8 cellular contexts compared by ENCODE assay signal in the genomic region with DNA sequence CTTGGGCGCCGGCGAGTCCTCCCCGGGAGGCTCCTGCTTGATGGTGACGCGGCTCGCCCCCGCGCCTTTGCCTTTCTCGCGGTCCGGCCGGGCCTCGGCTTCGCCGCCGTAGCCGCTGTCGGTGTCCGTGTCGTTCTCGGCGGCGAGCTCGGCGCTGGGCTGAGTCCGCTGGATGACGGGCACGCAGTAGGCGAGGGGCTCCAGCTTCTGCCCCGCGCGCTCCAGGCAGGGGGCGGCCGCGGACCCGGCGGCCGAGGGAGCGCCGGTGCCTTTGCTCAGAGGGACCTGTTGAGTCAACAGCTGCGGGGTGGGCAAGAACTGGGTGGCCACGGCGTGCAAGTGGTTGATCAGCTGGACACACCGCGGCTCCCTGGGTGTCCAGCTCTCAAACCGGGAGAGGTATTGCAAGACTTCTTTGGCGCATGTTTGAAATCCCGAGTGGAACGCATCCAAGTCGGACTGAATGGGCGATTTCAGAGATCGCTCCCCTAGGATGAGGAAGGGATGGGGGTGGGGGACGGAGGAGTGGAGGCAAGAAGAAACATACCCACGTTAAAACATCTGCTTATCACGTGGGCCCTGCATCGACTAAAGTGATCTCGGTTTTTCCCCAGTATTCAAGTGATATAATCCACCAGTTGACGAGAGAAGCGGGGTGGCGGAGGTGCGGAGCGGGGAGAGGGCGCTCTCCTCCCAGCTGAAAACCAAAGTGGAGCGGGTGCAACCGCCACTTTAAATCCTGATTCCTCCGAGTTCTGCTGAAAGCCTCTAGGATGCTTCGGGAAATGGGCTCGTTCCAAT. TPM values are rescaled to one million over a fixed set of nuclear protein-coding genes. Genes with fewer than 3 reads are reported as not detected.
DNase-seq lines count a peak whose midpoint lies in the region; ATAC-seq and TF ChIP-seq lines count a peak whose summit lies in the region.

No MANE protein-coding gene starts in this region.

- no peak for ATAC-seq in GM18907 (IDR thresholded peaks at IDR 0.05; ENCODE audit: unreplicated experiment)

- no CpG with 5 or more reads among the region's 69 CpGs for WGBS in H9 (ENCODE audit: extremely low coverage, insufficient read length, low lambda C conversion rate)
- WGBS in trophoblast cell (ENCODE audit: extremely low coverage, insufficient coverage, insufficient read length): no CpG with 5 or more reads among the region's 69 CpGs

- H3K27me3 Mint-ChIP-seq in H9 (ENCODE audit: low read depth): peaks cover 93% of the 10 kb centered on the region

- H3K4me3 Mint-ChIP-seq in H9: peak overlapping the region; percentile 59 to 87

- H2BK5ac ChIP-seq in H9 (ENCODE audit: insufficient read length, low read length) (no peak overlapping the region), trophoblast cell (ENCODE audit: low read depth, low read length, poor library complexity) (no peak overlapping the region)

- H3K9ac ChIP-seq in H9 (ENCODE audit: extremely low read depth, insufficient read length, low read length) (no peak overlapping the region), OCI-LY1 (ENCODE audit: low read length) (no peak overlapping the region), trophoblast cell (ENCODE audit: low read length) (no peak overlapping the region)

- H3K4me1 ChIP-seq in H9 (ENCODE audit: insufficient read depth, low read length): peaks cover 3% of the 10 kb centered on the region; the same call in 1 of the 2 replicates
- peaks cover 32% of the 10 kb centered on the region for H3K4me1 ChIP-seq in OCI-LY1 (ENCODE audit: insufficient read depth, low read length, severe bottlenecking)
- H3K4me1 ChIP-seq in right atrium auricular region: peaks cover 0 to 60% of the 10 kb centered on the region in 2 donors
- H3K4me1 ChIP-seq in trophoblast cell (ENCODE audit: control insufficient read depth in 1 of 2, insufficient read depth in 2 of 2, low read length in 2 of 2): peaks cover 12 to 13% of the 10 kb centered on the region in 2 experiments

- TF ChIP-seq CTCF in H9 (conservative IDR thresholded peaks at IDR 0.05) (no peak; the same call in 2 of the 3 replicates), OCI-LY1 (IDR thresholded peaks at IDR 0.05; ENCODE audit: low read length) (peak; percentile 33), right atrium auricular region (IDR thresholded peaks at IDR 0.05) (peak; percentile 9 to 59)

- H2AFZ ChIP-seq in H9 (ENCODE audit: low read length) (no peak overlapping the region), OCI-LY1 (ENCODE audit: low read length) (no peak overlapping the region), trophoblast cell (ENCODE audit: insufficient read depth, low read length, poor library complexity) (peak overlapping the region; percentile 42)

- H3F3A ChIP-seq in OCI-LY1 (ENCODE audit: insufficient read depth, low read length): no peaks in the 10 kb centered on the region

- peaks cover 0 to 4% of the 10 kb centered on the region in 2 experiments; a peak in 1 of 5 replicates for H3K9me3 Mint-ChIP-seq in H9

- no peak overlapping the region for H2BK12ac ChIP-seq in H9 (ENCODE audit: insufficient read length, low read depth, low read length)
- H2BK12ac ChIP-seq in trophoblast cell (ENCODE audit: low read length): no peak overlapping the region

- no peak overlapping the region for H2BK15ac ChIP-seq in H9 (ENCODE audit: low read depth, low read length)

- peak overlapping the region; percentile 50 for H3K4me3 ChIP-seq in OCI-LY1 (ENCODE audit: low read depth, low read length, poor library complexity, severe bottlenecking)
- H3K4me3 ChIP-seq in right atrium auricular region: peak overlapping the region; percentile 60 to 67
- H3K4me3 ChIP-seq in trophoblast cell (ENCODE audit: low read depth, low read length): peak overlapping the region; percentile 72

- H3K4me2 ChIP-seq in H9 (ENCODE audit: insufficient read depth, insufficient read length, low read length): peak overlapping the region; percentile 87
- peak overlapping the region; percentile 62 for H3K4me2 ChIP-seq in OCI-LY1 (ENCODE audit: low read length)
- H3K4me2 ChIP-seq in trophoblast cell (ENCODE audit: low read length): peak overlapping the region; percentile 97

- peak overlapping the region in 1 of 3 experiments; percentile 48; a peak in 1 of 7 replicates for H3K27ac Mint-ChIP-seq in H9

- H3K18ac ChIP-seq in H9 (ENCODE audit: insufficient read length, low read depth, low read length): no peak overlapping the region
- no peak overlapping the region for H3K18ac ChIP-seq in trophoblast cell (ENCODE audit: low read length)

- H4K20me1 ChIP-seq in H9 (ENCODE audit: control insufficient read depth, insufficient read depth, insufficient read length) (no peaks in the 10 kb centered on the region), OCI-LY1 (ENCODE audit: insufficient read depth, low read length) (no peaks in the 10 kb centered on the region)

- H3K23ac ChIP-seq in H9 (ENCODE audit: insufficient read length, low read depth, low read length): no peak overlapping the region
- no peak overlapping the region for H3K23ac ChIP-seq in trophoblast cell (ENCODE audit: low read length)

- H3K4me1 Mint-ChIP-seq in H9: peaks cover 32 to 49% of the 10 kb centered on the region in 2 experiments

- no peaks in the 10 kb centered on the region for H3K9me2 ChIP-seq in OCI-LY1 (ENCODE audit: low read depth, low read length)

- H2AK5ac ChIP-seq in H9 (ENCODE audit: insufficient read length, low read length): no peak overlapping the region
- H2AK5ac ChIP-seq in trophoblast cell (ENCODE audit: low read length): no peak overlapping the region

- H3K36me3 ChIP-seq in OCI-LY1 (ENCODE audit: insufficient read depth, low read length) (no peaks in the 10 kb centered on the region), right atrium auricular region (no peaks in the 10 kb centered on the region), trophoblast cell (ENCODE audit: control insufficient read depth in 1 of 2, insufficient read depth in 2 of 2, low read length in 2 of 2) (no peaks in the 10 kb centered on the region)

- peaks cover 0 to 4% (median 0%) of the 10 kb centered on the region in 3 experiments; a peak in 1 of 7 replicates for H3K36me3 Mint-ChIP-seq in H9 (ENCODE audit: insufficient read depth in 1 of 3, low read depth in 3 of 3)

- H4K5ac ChIP-seq in H9 (ENCODE audit: insufficient read length, low read depth, low read length): no peak overlapping the region

- no peak overlapping the region for H3K27ac ChIP-seq in H9 (ENCODE audit: insufficient read length, low read depth, low read length)
- H3K27ac ChIP-seq in OCI-LY1 (ENCODE audit: low read depth, low read length, poor library complexity, severe bottlenecking): no peak overlapping the region
- peak overlapping the region; percentile 97 for H3K27ac ChIP-seq in right atrium auricular region
- no peak overlapping the region for H3K27ac ChIP-seq in trophoblast cell (ENCODE audit: low read depth, low read length)

- H3K9me3 ChIP-seq in H9 (ENCODE audit: control insufficient read depth, low read depth, low read length) (no peaks in the 10 kb centered on the region), OCI-LY1 (ENCODE audit: low read length) (no peaks in the 10 kb centered on the region), right atrium auricular region (no peaks in the 10 kb centered on the region), trophoblast cell (ENCODE audit: insufficient read depth, low read depth, low read length) (peaks cover 1% of the 10 kb centered on the region)

- no peaks in the 10 kb centered on the region for H3K79me1 ChIP-seq in H9 (ENCODE audit: insufficient read depth, low read depth, low read length, poor library complexity, severe bottlenecking)
- H3K79me1 ChIP-seq in trophoblast cell (ENCODE audit: low read length): no peaks in the 10 kb centered on the region

- H3T11ph ChIP-seq in H9 (ENCODE audit: low read length): no peak overlapping the region

- H4K91ac ChIP-seq in H9 (ENCODE audit: insufficient read length, low read depth, low read length) (no peak overlapping the region), trophoblast cell (ENCODE audit: low read depth, low read length) (no peak overlapping the region)

- H3K79me2 ChIP-seq in H9 (ENCODE audit: insufficient read depth, low read length) (no peaks in the 10 kb centered on the region), OCI-LY1 (ENCODE audit: insufficient read depth, low read length) (no peaks in the 10 kb centered on the region), trophoblast cell (ENCODE audit: control insufficient read depth, insufficient read depth, low read length, poor library complexity) (no peaks in the 10 kb centered on the region)

- no peak overlapping the region for H2BK20ac ChIP-seq in H9 (ENCODE audit: low read depth, low read length, poor library complexity, severe bottlenecking)

- H3K56ac ChIP-seq in H9 (ENCODE audit: insufficient read length, low read depth, low read length): no peak overlapping the region

- H3K14ac ChIP-seq in H9 (ENCODE audit: insufficient read depth, low read length) (no peak overlapping the region), trophoblast cell (ENCODE audit: low read length) (no peak overlapping the region)

- H3K27me3 ChIP-seq in H9 (ENCODE audit: insufficient read depth, low read length) (peaks cover 47% of the 10 kb centered on the region), OCI-LY1 (ENCODE audit: insufficient read depth, low read length) (peaks cover 4% of the 10 kb centered on the region; the same call in 1 of the 2 replicates), right atrium auricular region (no peaks in the 10 kb centered on the region), trophoblast cell (ENCODE audit: insufficient read depth, low read length) (peaks cover 36% of the 10 kb centered on the region)

- H2BK120ac ChIP-seq in H9 (ENCODE audit: low read depth, low read length, poor library complexity, severe bottlenecking): no peak overlapping the region
- H2BK120ac ChIP-seq in trophoblast cell (ENCODE audit: insufficient read depth, low read length, poor library complexity): no peak overlapping the region

- H4K8ac ChIP-seq in H9 (replicated peaks; ENCODE audit: insufficient read length, low read depth, low read length): no peak overlapping the region
- peak overlapping the region; percentile 9 for H4K8ac ChIP-seq in trophoblast cell (ENCODE audit: low read depth, low read length)

- DNase-seq in DMS114 treated with DMSO at 0.1 percent for 48 hours (lab: John Stamatoyannopoulos, UW; ENCODE audit: unreplicated experiment) (peak; percentile 49), H9 (peak; percentile 56), anterior cingulate cortex (lab: John Stamatoyannopoulos, UW) (peak in 57 of 58 donors; percentile 19 to 91 (median 71)), right atrium auricular region (ENCODE audit: low spot score) (peak; percentile 81), trophoblast cell (peak in 1 of 2 donors; percentile 53), SHP77 (lab: John Stamatoyannopoulos, UW) (no peak)

- peaks cover 32% of the 10 kb centered on the region for H3K23me2 ChIP-seq in H9 (ENCODE audit: insufficient read length, low read depth, low read length, poor library complexity, severe bottlenecking)

- H3K4ac ChIP-seq in H9 (ENCODE audit: low read depth, low read length): no peak overlapping the region
- H3K4ac ChIP-seq in trophoblast cell (ENCODE audit: low read depth, low read length): no peak overlapping the region

- no peak overlapping the region for H4K12ac ChIP-seq in trophoblast cell (ENCODE audit: low read depth, low read length)

RNA-seq across cellular contexts. Expression of a gene that starts 2.0 kb away (rescaled TPM):
- total RNA-seq in H9 (2021) (0.33 and 0.90 TPM in 2 replicates), right atrium auricular region (10 to 100 TPM; 13.4 to 15.0 TPM)
- 2.4 and 2.5 TPM in 2 replicates for polyA plus RNA-seq in trophoblast cell (2013)

Comparison
In these comparisons a context has a peak if more than half of its experiments do, and no peak if none do; other contexts are left out.
1. DNase-seq: peak in DMS114 treated with DMSO at 0.1 percent for 48 hours (single experiment), H9 (single experiment), anterior cingulate cortex (57 of 58) and right atrium auricular region (single experiment); none in SHP77 (0 of 2).
2. H3K27ac ChIP-seq: peak in right atrium auricular region (2 of 2); none in H9 (single experiment), OCI-LY1 (single experiment) and trophoblast cell (single experiment).
3. Peak in every context shown above with its lines, with median percentiles within 50 percentile points of each other: H3K4me2 ChIP-seq and H3K4me3 ChIP-seq.